In the genomic region with DNA sequence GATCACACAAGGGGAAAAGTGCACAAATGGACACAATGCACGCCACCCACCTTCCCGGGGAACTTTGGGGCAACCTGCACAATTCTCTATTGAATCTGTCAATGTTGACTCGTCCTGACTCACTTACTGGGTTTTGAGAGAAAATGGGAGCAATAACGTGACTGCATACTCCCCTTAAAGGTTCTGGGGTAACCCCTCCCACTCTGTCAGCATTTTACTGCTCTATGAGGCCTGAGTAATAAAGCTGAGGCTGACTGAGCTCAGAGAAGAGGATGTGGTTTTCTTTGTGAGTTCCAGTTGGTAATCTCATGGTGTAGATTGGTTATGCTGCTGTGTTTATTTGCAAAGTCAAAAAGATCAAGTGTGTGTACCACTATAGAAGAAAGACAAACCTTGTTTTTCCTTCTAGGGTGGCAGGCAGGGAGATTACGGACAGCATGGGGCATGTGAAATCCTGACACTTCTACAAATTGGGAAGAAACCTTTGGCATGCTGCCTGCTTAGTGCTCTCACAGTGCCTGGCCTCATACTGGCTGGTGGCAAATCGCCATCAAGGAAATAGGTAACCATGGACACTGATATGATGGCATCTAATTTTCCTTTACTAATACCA, we compare ENCODE assay signal across 8 cellular contexts. TPM values are rescaled to one million over a fixed set of nuclear protein-coding genes. Genes with fewer than 3 reads are reported as not detected.
DNase-seq lines count a peak whose midpoint lies in the region; ATAC-seq and TF ChIP-seq lines count a peak whose summit lies in the region.

No MANE protein-coding gene starts in this region.

- H3K4me3 ChIP-seq in CD4-positive, alpha-beta memory T cell (ENCODE audit: low read length in 2 of 2), result peak overlapping the region; percentile 8 to 38
- no peak overlapping the region for H3K4me3 ChIP-seq in astrocyte of the cerebellum (ENCODE audit: low read depth, low read length)

- H3K9me3 ChIP-seq in CD4-positive, alpha-beta memory T cell (ENCODE audit: control insufficient read depth in 1 of 2, low read length in 2 of 2), result no peaks in the 10 kb centered on the region

- H3K27ac Mint-ChIP-seq in CD4-positive, alpha-beta memory T cell, result peak overlapping the region; percentile 83 to 98 (median 95)
- H3K27ac Mint-ChIP-seq in natural killer cell treated with Interleukin-12 subunit alpha and Interleukin-12 subunit beta and Interleukin-15 and Interleukin-18, amount 100 ng/mL, for 72 hours, result peak overlapping the region; percentile 84 to 89

- no peaks in the 10 kb centered on the region for H3K27me3 ChIP-seq in CD4-positive, alpha-beta memory T cell (ENCODE audit: insufficient read depth, low read length)

- intact Hi-C loops in CD4-positive, alpha-beta memory T cell (cut with micrococcal nuclease), result loop anchor here (1.0 to 5.0 kb wide), 5 partner anchors 17 to 379 kb away; a partner anchor contains a TSS
- intact Hi-C loops in posterior cingulate gyrus (cut with DNase I), result no loop called here

- peaks cover 67 to 84% (median 74%) of the 10 kb centered on the region in 4 donors for H3K4me1 Mint-ChIP-seq in CD4-positive, alpha-beta memory T cell
- H3K4me1 Mint-ChIP-seq in natural killer cell treated with Interleukin-12 subunit alpha and Interleukin-12 subunit beta and Interleukin-15 and Interleukin-18, amount 100 ng/mL, for 72 hours (ENCODE audit: low read depth in 2 of 2), result peaks cover 64 to 66% of the 10 kb centered on the region in 2 donors

- H3K27ac ChIP-seq in CD4-positive, alpha-beta memory T cell (ENCODE audit: low read depth, low read length), result peak overlapping the region; percentile 52

- POLR2A ChIA-PET in CD4-positive, alpha-beta memory T cell (lab: Charles Lee; ENCODE audit: partially characterized antibody), result interaction anchor here (0.6 to 7.7 kb wide), 27 partner anchors 8 to 374 kb away, joined by 3 to 103 read pairs (median 6); a partner anchor contains a TSS

- H3K4me3 Mint-ChIP-seq in CD4-positive, alpha-beta memory T cell, result peak overlapping the region; percentile 53 to 90 (median 77)
- peak overlapping the region; percentile 81 for H3K4me3 Mint-ChIP-seq in natural killer cell treated with Interleukin-12 subunit alpha and Interleukin-12 subunit beta and Interleukin-15 and Interleukin-18, amount 100 ng/mL, for 72 hours

- TF ChIP-seq CTCF in astrocyte of the cerebellum (IDR thresholded peaks at IDR 0.05; ENCODE audit: low read depth, low read length, missing control alignments), result no peak

- peaks cover 18% of the 10 kb centered on the region for H3K36me3 ChIP-seq in CD4-positive, alpha-beta memory T cell (ENCODE audit: insufficient read depth, low read length)

- H3K27me3 Mint-ChIP-seq in CD4-positive, alpha-beta memory T cell, result no peaks in the 10 kb centered on the region
- no peaks in the 10 kb centered on the region for H3K27me3 Mint-ChIP-seq in natural killer cell treated with Interleukin-12 subunit alpha and Interleukin-12 subunit beta and Interleukin-15 and Interleukin-18, amount 100 ng/mL, for 72 hours

- in situ Hi-C loops in astrocyte of the cerebellum (cut with HindIII; ENCODE audit: low sequenced_read_pairs), result no loop called here

- H3K4me1 ChIP-seq in CD4-positive, alpha-beta memory T cell (ENCODE audit: insufficient read depth, low read length), result peaks cover 81% of the 10 kb centered on the region

- peaks cover 0 to 4% (median 0%) of the 10 kb centered on the region in 8 donors for H3K9me3 Mint-ChIP-seq in CD4-positive, alpha-beta memory T cell
- no peaks in the 10 kb centered on the region for H3K9me3 Mint-ChIP-seq in natural killer cell treated with Interleukin-12 subunit alpha and Interleukin-12 subunit beta and Interleukin-15 and Interleukin-18, amount 100 ng/mL, for 72 hours

- peaks cover 26 to 27% of the 10 kb centered on the region in 2 donors for H3K36me3 Mint-ChIP-seq in CD4-positive, alpha-beta memory T cell
- peaks cover 23% of the 10 kb centered on the region for H3K36me3 Mint-ChIP-seq in natural killer cell treated with Interleukin-12 subunit alpha and Interleukin-12 subunit beta and Interleukin-15 and Interleukin-18, amount 100 ng/mL, for 72 hours

- CTCF ChIA-PET in CD4-positive, alpha-beta memory T cell (lab: Charles Lee; ENCODE audit: partially characterized antibody), result interaction anchor here (0.6 to 12.6 kb wide), 9 partner anchors 11 to 252 kb away, joined by 3 to 168 read pairs (median 5); a partner anchor contains a TSS

- peak; percentile 92 for ATAC-seq in GM19455 (IDR thresholded peaks at IDR 0.05; ENCODE audit: unreplicated experiment)
- ATAC-seq in HG03460 (IDR thresholded peaks at IDR 0.05; ENCODE audit: unreplicated experiment), result peak; percentile 92
- peak; percentile 95 to 97 for ATAC-seq in natural killer cell treated with Interleukin-12 subunit alpha and Interleukin-12 subunit beta and Interleukin-15 and Interleukin-18, amount 100 ng/mL, for 72 hours

- peak; percentile 81 to 91 (median 85) for DNase-seq in CD4-positive, alpha-beta memory T cell
- DNase-seq in T follicular helper cell (ENCODE audit: low read depth), result peak; percentile 54
- DNase-seq in astrocyte of the cerebellum (ENCODE audit: low read depth), result peak; percentile 85
- DNase-seq in natural killer cell treated with Interleukin-12 subunit alpha and Interleukin-12 subunit beta and Interleukin-15 and Interleukin-18, amount 100 ng/mL, for 72 hours (ENCODE audit: low spot score), result peak; percentile 75
- DNase-seq in posterior cingulate gyrus, result no peak
- DNase-seq in middle frontal gyrus (ENCODE audit: extremely low spot score, low spot score), result no peak

RNA-seq across cellular contexts. Expression of a gene that starts 16.1 kb away (rescaled TPM):
- under 1 TPM in 1 of 2 experiments, not detected in 1; 0.75 TPM for total RNA-seq in CD4-positive, alpha-beta memory T cell
- polyA plus RNA-seq in CD4-positive, alpha-beta memory T cell, result under 1 TPM in 1 of 2 donors, not detected in 1; 0.50 TPM
- not detected for total RNA-seq in natural killer cell treated with Interleukin-12 subunit alpha and Interleukin-12 subunit beta and Interleukin-15 and Interleukin-18, amount 100 ng/mL, for 72 hours

RNA-seq across cellular contexts. Expression of a gene that starts 23.9 kb away (rescaled TPM):
- not detected for total RNA-seq in CD4-positive, alpha-beta memory T cell
- not detected for polyA plus RNA-seq in CD4-positive, alpha-beta memory T cell
- not detected for total RNA-seq in natural killer cell treated with Interleukin-12 subunit alpha and Interleukin-12 subunit beta and Interleukin-15 and Interleukin-18, amount 100 ng/mL, for 72 hours

RNA-seq across cellular contexts. Expression of a gene that starts 30.5 kb away (rescaled TPM):
- not detected for total RNA-seq in CD4-positive, alpha-beta memory T cell
- not detected for polyA plus RNA-seq in CD4-positive, alpha-beta memory T cell
- not detected for total RNA-seq in natural killer cell treated with Interleukin-12 subunit alpha and Interleukin-12 subunit beta and Interleukin-15 and Interleukin-18, amount 100 ng/mL, for 72 hours

Comparison
In these comparisons a context has a peak if more than half of its experiments do, and no peak if none do; other contexts are left out.
1. DNase-seq: peak in CD4-positive, alpha-beta memory T cell (5 of 5), T follicular helper cell (single experiment), astrocyte of the cerebellum (single experiment) and natural killer cell treated with Interleukin-12 subunit alpha and Interleukin-12 subunit beta and Interleukin-15 and Interleukin-18, amount 100 ng/mL, for 72 hours (single experiment); none in posterior cingulate gyrus (0 of 10) and middle frontal gyrus (single experiment).
2. Peak in every context shown above with its lines, with median percentiles within 50 percentile points of each other: ATAC-seq.